In the genomic region with DNA sequence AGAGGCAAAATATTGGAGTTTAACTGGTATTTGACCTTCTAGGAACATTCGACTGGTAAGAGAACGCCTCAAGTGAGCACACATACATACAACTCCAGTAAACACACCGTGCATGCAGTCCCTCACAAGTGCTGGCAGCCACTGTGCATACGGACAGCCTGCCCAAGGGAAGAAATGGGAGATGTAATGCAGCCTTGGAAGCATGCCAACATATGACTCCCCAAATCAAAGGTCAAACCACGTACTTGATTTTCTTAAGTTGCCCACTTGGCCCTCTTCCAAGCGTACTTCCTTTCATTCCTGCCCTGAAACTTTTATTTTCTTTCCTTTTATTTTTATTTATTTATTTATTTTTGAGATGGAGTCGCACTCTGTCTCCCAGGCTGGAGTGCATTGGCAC, we compare ENCODE assay signal across 1 cellular context.
TF ChIP-seq lines count a peak whose summit lies in the region.

No MANE protein-coding gene starts in this region.

TF ChIP-seq in SK-N-SH treated with all-trans-retinoic acid at 6 μM for 48 hours, 23 proteins besides CTCF, POLR2A, EP300 and RAD21 (continued from another document):
- TF ChIP-seq, protein P1, sequence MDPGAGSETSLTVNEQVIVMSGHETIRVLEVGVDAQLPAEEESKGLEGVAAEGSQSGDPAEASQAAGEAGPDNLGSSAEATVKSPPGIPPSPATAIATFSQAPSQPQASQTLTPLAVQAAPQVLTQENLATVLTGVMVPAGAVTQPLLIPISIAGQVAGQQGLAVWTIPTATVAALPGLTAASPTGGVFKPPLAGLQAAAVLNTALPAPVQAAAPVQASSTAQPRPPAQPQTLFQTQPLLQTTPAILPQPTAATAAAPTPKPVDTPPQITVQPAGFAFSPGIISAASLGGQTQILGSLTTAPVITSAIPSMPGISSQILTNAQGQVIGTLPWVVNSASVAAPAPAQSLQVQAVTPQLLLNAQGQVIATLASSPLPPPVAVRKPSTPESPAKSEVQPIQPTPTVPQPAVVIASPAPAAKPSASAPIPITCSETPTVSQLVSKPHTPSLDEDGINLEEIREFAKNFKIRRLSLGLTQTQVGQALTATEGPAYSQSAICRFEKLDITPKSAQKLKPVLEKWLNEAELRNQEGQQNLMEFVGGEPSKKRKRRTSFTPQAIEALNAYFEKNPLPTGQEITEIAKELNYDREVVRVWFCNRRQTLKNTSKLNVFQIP (CRISPR knock-in tag; IDR thresholded peaks at IDR 0.05; ENCODE audit: borderline replicate concordance, low read depth): no peak
- TF ChIP-seq TOX (CRISPR knock-in tag; IDR thresholded peaks at IDR 0.05; ENCODE audit: borderline replicate concordance): no peak
- TF ChIP-seq, protein P2, sequence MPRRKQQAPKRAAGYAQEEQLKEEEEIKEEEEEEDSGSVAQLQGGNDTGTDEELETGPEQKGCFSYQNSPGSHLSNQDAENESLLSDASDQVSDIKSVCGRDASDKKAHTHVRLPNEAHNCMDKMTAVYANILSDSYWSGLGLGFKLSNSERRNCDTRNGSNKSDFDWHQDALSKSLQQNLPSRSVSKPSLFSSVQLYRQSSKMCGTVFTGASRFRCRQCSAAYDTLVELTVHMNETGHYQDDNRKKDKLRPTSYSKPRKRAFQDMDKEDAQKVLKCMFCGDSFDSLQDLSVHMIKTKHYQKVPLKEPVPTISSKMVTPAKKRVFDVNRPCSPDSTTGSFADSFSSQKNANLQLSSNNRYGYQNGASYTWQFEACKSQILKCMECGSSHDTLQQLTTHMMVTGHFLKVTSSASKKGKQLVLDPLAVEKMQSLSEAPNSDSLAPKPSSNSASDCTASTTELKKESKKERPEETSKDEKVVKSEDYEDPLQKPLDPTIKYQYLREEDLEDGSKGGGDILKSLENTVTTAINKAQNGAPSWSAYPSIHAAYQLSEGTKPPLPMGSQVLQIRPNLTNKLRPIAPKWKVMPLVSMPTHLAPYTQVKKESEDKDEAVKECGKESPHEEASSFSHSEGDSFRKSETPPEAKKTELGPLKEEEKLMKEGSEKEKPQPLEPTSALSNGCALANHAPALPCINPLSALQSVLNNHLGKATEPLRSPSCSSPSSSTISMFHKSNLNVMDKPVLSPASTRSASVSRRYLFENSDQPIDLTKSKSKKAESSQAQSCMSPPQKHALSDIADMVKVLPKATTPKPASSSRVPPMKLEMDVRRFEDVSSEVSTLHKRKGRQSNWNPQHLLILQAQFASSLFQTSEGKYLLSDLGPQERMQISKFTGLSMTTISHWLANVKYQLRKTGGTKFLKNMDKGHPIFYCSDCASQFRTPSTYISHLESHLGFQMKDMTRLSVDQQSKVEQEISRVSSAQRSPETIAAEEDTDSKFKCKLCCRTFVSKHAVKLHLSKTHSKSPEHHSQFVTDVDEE (CRISPR knock-in tag; IDR thresholded peaks at IDR 0.05): no peak
TF ChIP-seq in SK-N-SH treated with all-trans-retinoic acid at 6 μM for 48 hours: peak in this region for 0.
